ENCODE assay signal across 9 cellular contexts in the genomic region with DNA sequence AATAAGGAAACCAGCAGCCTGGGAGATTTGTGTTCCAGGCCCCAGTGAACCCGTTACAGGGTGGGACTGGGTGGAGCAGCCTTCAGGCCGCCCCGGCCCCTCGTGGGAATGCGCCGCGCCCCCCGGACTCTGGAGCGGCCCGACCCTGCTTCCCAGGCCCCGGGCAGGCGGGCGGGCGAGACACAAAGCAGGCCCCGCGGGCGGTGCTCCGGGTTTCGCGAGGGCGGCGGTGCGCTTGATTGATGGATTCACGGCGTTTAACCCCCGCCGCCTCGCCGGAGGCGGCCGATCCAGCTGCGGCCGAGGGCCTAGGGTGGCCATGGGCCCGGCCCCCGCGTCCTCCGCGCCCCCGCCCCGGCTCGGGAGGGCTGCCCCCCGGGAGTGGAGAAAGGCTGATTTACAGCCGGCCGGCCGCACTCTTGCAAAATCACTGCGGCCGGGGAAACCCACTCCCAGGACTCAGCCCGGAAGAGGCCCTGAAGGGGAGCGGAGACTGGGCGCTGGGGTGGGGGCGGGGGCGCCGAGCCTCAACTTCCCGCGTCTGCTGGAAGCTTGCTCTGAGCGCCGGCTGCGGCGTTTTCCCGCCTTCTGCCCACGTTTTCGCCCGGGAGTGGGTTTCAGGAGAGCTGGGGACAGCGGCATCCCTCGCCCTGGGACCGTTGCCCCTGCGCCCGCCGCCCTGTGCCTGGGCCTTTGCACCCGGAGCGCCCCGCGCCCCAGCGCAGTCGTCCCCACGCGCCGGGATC.
A peak's percentile ranks its signal among the peaks of the same experiment; 100 is the strongest.
DNase-seq lines count a peak whose midpoint lies in the region; ATAC-seq and TF ChIP-seq lines count a peak whose summit lies in the region.
"Had no signal": no experiment of that assay in that cellular context is flagged by ENCODE, and none has a peak within 500 bp of the region (broad histone marks: within the 10 kb centered on the region; RNA-seq: fewer than 3 reads in every experiment).

No MANE protein-coding gene starts in this region.

- no peak for TF ChIP-seq CTCF in esophagus muscularis mucosa (IDR thresholded peaks at IDR 0.05)
- no peak for TF ChIP-seq CTCF in osteocyte (IDR thresholded peaks at IDR 0.05)
- no peak for TF ChIP-seq CTCF in RWPE1 (conservative IDR thresholded peaks at IDR 0.05; ENCODE audit: low read depth)

- 22% methylated on average over 26 of the region's 78 CpGs for WGBS in esophagus muscularis mucosa

- CTCF ChIA-PET in RWPE1 (lab: Yijun Ruan, JAX) = interaction anchor here (0.6 to 2.4 kb wide), 14 partner anchors 13 to 596 kb away, joined by 3 to 15 read pairs (median 4); no protein-coding TSS in a partner anchor

- POLR2A ChIA-PET in RWPE1 (lab: Yijun Ruan, JAX; ENCODE audit: low non-redundant PET) = no interaction called here

- H3K27me3 ChIP-seq in esophagus muscularis mucosa = peaks cover 0 to 68% (median 20%) of the 10 kb centered on the region in 4 donors

- peaks cover 64% of the 10 kb centered on the region for H3K4me1 Mint-ChIP-seq in osteocyte (ENCODE audit: unreplicated experiment)

- peaks cover 4% of the 10 kb centered on the region for H3K36me3 Mint-ChIP-seq in osteocyte (ENCODE audit: unreplicated experiment)

- peak; percentile 31 for DNase-seq in D341Med (ENCODE audit: low spot score)
- DNase-seq in NCI-H2227 treated with DMSO at 0.1 percent for 48 hours (lab: John Stamatoyannopoulos, UW) = peak; percentile 37
- no peak for DNase-seq in esophagus muscularis mucosa (ENCODE audit: extremely low spot score)
- DNase-seq in osteocyte (ENCODE audit: extremely low spot score, unreplicated experiment) = no peak
- no peak for DNase-seq in DMS 273 treated with DMSO at 0.1 percent for 48 hours (lab: John Stamatoyannopoulos, UW)
- no peak for DNase-seq in NCI-H2029 (lab: John Stamatoyannopoulos, UW)
- no peak for DNase-seq in RWPE1 (ENCODE audit: low spot score)
- DNase-seq: NCI-H187 treated with DMSO at 0.1 percent for 48 hours had no signal

- no peaks in the 10 kb centered on the region for H3K36me3 ChIP-seq in esophagus muscularis mucosa

- no peak for TF ChIP-seq POLR2A in esophagus muscularis mucosa (IDR thresholded peaks at IDR 0.05; ENCODE audit: low read depth)

- H3K27ac ChIP-seq in esophagus muscularis mucosa (replicated peaks in 1 of 4) (peak overlapping the region; percentile 84 to 87 (median 84)), RWPE1 (no peak overlapping the region)

- no peaks in the 10 kb centered on the region for H3K9me3 Mint-ChIP-seq in osteocyte (ENCODE audit: unreplicated experiment)

- peak overlapping the region; percentile 37 to 48 (median 41) for H3K4me3 ChIP-seq in esophagus muscularis mucosa

- intact Hi-C loops in esophagus muscularis mucosa (cut with DNase I) = loop anchor here (5.0 kb wide), 3 partner anchors 140 to 595 kb away; no protein-coding TSS in a partner anchor

- H3K9me3 ChIP-seq in esophagus muscularis mucosa = no peaks in the 10 kb centered on the region

- H3K27ac Mint-ChIP-seq in osteocyte (ENCODE audit: unreplicated experiment) = peak overlapping the region; percentile 98

- no peak overlapping the region for H3K4me3 Mint-ChIP-seq in osteocyte (ENCODE audit: unreplicated experiment)

- peaks cover 23 to 89% (median 80%) of the 10 kb centered on the region in 4 donors for H3K4me1 ChIP-seq in esophagus muscularis mucosa

- H3K27me3 Mint-ChIP-seq in osteocyte (ENCODE audit: unreplicated experiment) = peaks cover 6% of the 10 kb centered on the region

- no peak for TF ChIP-seq EP300 in esophagus muscularis mucosa (IDR thresholded peaks at IDR 0.05)

- no peak for ATAC-seq in HG03565 (IDR thresholded peaks at IDR 0.05; ENCODE audit: unreplicated experiment)

Comparison
In these comparisons a context has a peak if more than half of its experiments do, and no peak if none do; other contexts are left out.
1. DNase-seq: peak in D341Med (single experiment) and NCI-H2227 treated with DMSO at 0.1 percent for 48 hours (single experiment); none in esophagus muscularis mucosa (single experiment), osteocyte (single experiment), DMS 273 treated with DMSO at 0.1 percent for 48 hours (single experiment), NCI-H2029 (single experiment) and RWPE1 (single experiment).